16 cellular contexts compared by ENCODE assay signal in genomic region chr2:208929489-208929864, GRCh38.
A peak's percentile ranks its signal among the peaks of the same experiment; 100 is the strongest.
DNase-seq lines count a peak whose midpoint lies in the region; ATAC-seq and TF ChIP-seq lines count a peak whose summit lies in the region.
"Had no signal": no experiment of that assay in that cellular context is flagged by ENCODE, and none has a peak within 500 bp of the region (broad histone marks: within the 10 kb centered on the region; RNA-seq: fewer than 3 reads in every experiment).

No MANE protein-coding gene starts in this region.

- H3K27me3 ChIP-seq in body of pancreas = no peaks in the 10 kb centered on the region

- no peaks in the 10 kb centered on the region for H3K36me3 ChIP-seq in body of pancreas (replicated peaks in 1 of 2; ENCODE audit: insufficient read depth in 1 of 2, low read depth in 2 of 2)

- H3K4me3 Mint-ChIP-seq in mesothelial cell of epicardium = no peak overlapping the region
- H3K4me3 Mint-ChIP-seq: CD4-positive, alpha-beta T cell had no signal

- peaks cover 29% of the 10 kb centered on the region for H3K4me1 Mint-ChIP-seq in mesothelial cell of epicardium

- H3K27ac ChIP-seq in body of pancreas = no peak overlapping the region

- H3K4me3 ChIP-seq in body of pancreas = no peak overlapping the region

- H3K9me3 ChIP-seq in body of pancreas = no peaks in the 10 kb centered on the region

- 41 to 46% methylated on average over 4 of the region's 4 CpGs for WGBS in body of pancreas, 2 donors

- DNase-seq in COLO829 (ENCODE audit: low spot score) (peak; percentile 11), OCI-M1 (lab: John Stamatoyannopoulos, UW) (peak; percentile 91), body of pancreas (no peak), mesothelial cell of epicardium (ENCODE audit: low spot score in 2 of 2, unreplicated experiment in 2 of 2) (no peak), medulla oblongata (ENCODE audit: extremely low spot score) (no peak), left ventricle myocardium superior (no peak)
- DNase-seq: ACHN; CD4-positive, alpha-beta T cell; IMR-90; MV-4-11; NCI-H146; NCI-H2081 treated with DMSO at 0.1 percent for 48 hours; NCI-H2227 treated with DMSO at 0.1 percent for 48 hours; NCI-H526 had no signal

- TF ChIP-seq POLR2A in body of pancreas (IDR thresholded peaks at IDR 0.05) = no peak

- intact Hi-C loops in body of pancreas (cut with DNase I) (no loop called here), left ventricle myocardium superior (cut with micrococcal nuclease) (no loop called here)

- ATAC-seq in body of pancreas (peak; percentile 24), HG03095 (IDR thresholded peaks at IDR 0.05; ENCODE audit: unreplicated experiment) (no peak), HG03039 (IDR thresholded peaks at IDR 0.05; ENCODE audit: unreplicated experiment) (no peak), left ventricle myocardium superior (no peak)

- H3K4me1 ChIP-seq in body of pancreas = no peaks in the 10 kb centered on the region

- H3K27ac Mint-ChIP-seq in mesothelial cell of epicardium = peak overlapping the region; percentile 67
- H3K27ac Mint-ChIP-seq: CD4-positive, alpha-beta T cell had no signal

- H3K27me3 Mint-ChIP-seq in mesothelial cell of epicardium (ENCODE audit: low read depth) = no peaks in the 10 kb centered on the region
- H3K27me3 Mint-ChIP-seq: CD4-positive, alpha-beta T cell had no signal

- peaks cover 12% of the 10 kb centered on the region for H3K9me3 Mint-ChIP-seq in mesothelial cell of epicardium

- TF ChIP-seq CTCF in body of pancreas (IDR thresholded peaks at IDR 0.05) = no peak
- no peak for TF ChIP-seq CTCF in mesothelial cell of epicardium (IDR thresholded peaks at IDR 0.05; ENCODE audit: unreplicated experiment)

- H3K36me3 Mint-ChIP-seq in mesothelial cell of epicardium = no peaks in the 10 kb centered on the region

Comparison
In these comparisons a context has a peak if more than half of its experiments do, and no peak if none do; other contexts are left out.
1. DNase-seq: peak in COLO829 (single experiment) and OCI-M1 (single experiment); none in body of pancreas (0 of 4), mesothelial cell of epicardium (0 of 2), medulla oblongata (single experiment) and left ventricle myocardium superior (single experiment).